Comparison of ENCODE assay signal across 16 cellular contexts in genomic region chr7:137296551-137296950, GRCh38. TPM values are rescaled to one million over a fixed set of nuclear protein-coding genes. Genes with fewer than 3 reads are reported as not detected.
DNase-seq lines count a peak whose midpoint lies in the region; ATAC-seq and TF ChIP-seq lines count a peak whose summit lies in the region.
"Had no signal": no experiment of that assay in that cellular context is flagged by ENCODE, and none has a peak within 500 bp of the region (broad histone marks: within the 10 kb centered on the region; RNA-seq: fewer than 3 reads in every experiment).

No MANE protein-coding gene starts in this region.

- intact Hi-C loops in dorsolateral prefrontal cortex (cut with DNase I) (no loop called here), mucosa of descending colon (cut with DNase I, micrococcal nuclease) (no loop called here)

- H3K4me1 ChIP-seq in mucosa of descending colon (ENCODE audit: low read depth): no peaks in the 10 kb centered on the region
- H3K4me1 ChIP-seq: HAP-1 had no signal

- TF ChIP-seq CTCF in dorsolateral prefrontal cortex (IDR thresholded peaks at IDR 0.05 in 54 of 56, conservative IDR thresholded peaks at IDR 0.05 in 2 of 56; ENCODE audit: low read depth in 1 of 56, partially characterized antibody in 56 of 56) (peak in 1 of 56 donors; percentile 4), mucosa of descending colon (IDR thresholded peaks at IDR 0.05) (no peak)

- no peaks in the 10 kb centered on the region for H3K9me3 ChIP-seq in mucosa of descending colon
- H3K9me3 ChIP-seq: BE2C, HAP-1 had no signal

- no peak for ATAC-seq in mucosa of descending colon
- no peak for ATAC-seq in GM18498 (IDR thresholded peaks at IDR 0.05; ENCODE audit: unreplicated experiment)

- no peaks in the 10 kb centered on the region for H3K36me3 ChIP-seq in mucosa of descending colon (ENCODE audit: low read depth)
- H3K36me3 ChIP-seq: BE2C, HAP-1 had no signal

- peak overlapping the region in 26 of 59 donors; percentile 0 to 46 (median 18) for H3K4me3 ChIP-seq in dorsolateral prefrontal cortex
- no peak overlapping the region for H3K4me3 ChIP-seq in mucosa of descending colon
- H3K4me3 ChIP-seq: HAP-1, PC-9 had no signal

- H3K27ac ChIP-seq in dorsolateral prefrontal cortex: peak overlapping the region; percentile 8 to 96 (median 86)
- peak overlapping the region; percentile 87 for H3K27ac ChIP-seq in temporal lobe (ENCODE audit: low read depth, low read length)
- H3K27ac ChIP-seq: PC-9 had no signal

- peak; percentile 16 for DNase-seq in NCI-H2227 treated with DMSO at 0.1 percent for 48 hours (lab: John Stamatoyannopoulos, UW)
- DNase-seq in dorsolateral prefrontal cortex: no peak
- peak; percentile 55 for DNase-seq in midbrain (lab: John Stamatoyannopoulos, UW)
- DNase-seq in NCI-H2171 (lab: John Stamatoyannopoulos, UW): no peak
- DNase-seq in mucosa of descending colon: no peak
- DNase-seq: BE2C; CD4-positive, alpha-beta T cell; MV-4-11; NCI-H1436; NCI-H2029; NCI-H2171 treated with DMSO at 0.1 percent for 48 hours; NCI-H524; PC-9 had no signal

- H3K27me3 ChIP-seq in dorsolateral prefrontal cortex: no peaks in the 10 kb centered on the region
- H3K27me3 ChIP-seq: BE2C had no signal

RNA-seq across cellular contexts. Expression of gene PTN, which starts 47.0 kb away (rescaled TPM):
- total RNA-seq in dorsolateral prefrontal cortex: 100 to 1,000 TPM in 30 of 120 experiments, 10 to 100 TPM in 90; 48.1 to 232 (median 85.8) TPM
- 185 TPM for total RNA-seq in temporal lobe
- 10 to 100 TPM in 1 of 3 donors, 1 to 10 TPM in 2; 1.7 to 10.9 (median 3.3) TPM for total RNA-seq in mucosa of descending colon
- total RNA-seq: CD4-positive, alpha-beta T cell had no signal

Comparison
In these comparisons a context has a peak if more than half of its experiments do, and no peak if none do; other contexts are left out.
1. DNase-seq: peak in NCI-H2227 treated with DMSO at 0.1 percent for 48 hours (single experiment) and midbrain (single experiment); none in dorsolateral prefrontal cortex (0 of 10), NCI-H2171 (single experiment) and mucosa of descending colon (0 of 3).
2. RNA of gene PTN, which starts 47.0 kb away (total RNA-seq): 185 TPM in temporal lobe (single experiment) and 48.1 to 232 TPM in dorsolateral prefrontal cortex; 1.7 to 10.9 TPM in mucosa of descending colon; every median in the first group is over 4 times any median in the second.